Comparison of ENCODE assay signal across 1 cellular context in the genomic region with DNA sequence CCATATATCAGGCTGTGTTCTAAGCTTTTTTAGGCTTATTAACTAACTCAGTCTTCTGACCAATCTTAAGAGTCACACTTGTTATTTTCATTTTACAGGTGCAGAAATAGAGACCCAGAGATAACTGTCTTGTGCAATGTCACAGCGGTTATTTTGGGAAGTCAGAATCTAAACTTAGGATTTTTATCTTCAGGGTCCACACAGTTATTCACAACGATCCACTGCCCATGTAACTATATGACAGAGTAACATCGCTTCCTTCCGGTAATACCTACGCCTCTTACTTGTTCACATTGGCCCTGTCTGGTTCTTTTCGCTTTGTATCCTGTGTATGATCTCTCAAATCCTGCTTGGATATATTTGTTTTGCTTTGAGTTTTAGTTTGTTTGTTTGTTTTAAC.
TF ChIP-seq lines count a peak whose summit lies in the region.

No MANE protein-coding gene starts in this region.

TF ChIP-seq in IMR-90, 13 proteins besides CTCF, POLR2A, EP300 and RAD21 (continued from another document):
- TF ChIP-seq, protein P1, sequence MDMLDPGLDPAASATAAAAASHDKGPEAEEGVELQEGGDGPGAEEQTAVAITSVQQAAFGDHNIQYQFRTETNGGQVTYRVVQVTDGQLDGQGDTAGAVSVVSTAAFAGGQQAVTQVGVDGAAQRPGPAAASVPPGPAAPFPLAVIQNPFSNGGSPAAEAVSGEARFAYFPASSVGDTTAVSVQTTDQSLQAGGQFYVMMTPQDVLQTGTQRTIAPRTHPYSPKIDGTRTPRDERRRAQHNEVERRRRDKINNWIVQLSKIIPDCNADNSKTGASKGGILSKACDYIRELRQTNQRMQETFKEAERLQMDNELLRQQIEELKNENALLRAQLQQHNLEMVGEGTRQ (IDR thresholded peaks at IDR 0.05; ENCODE audit: low read depth, low read length): no peak
- no peak for TF ChIP-seq MXI1 (IDR thresholded peaks at IDR 0.05; ENCODE audit: borderline replicate concordance, low read depth, low read length)
- TF ChIP-seq CEBPB (IDR thresholded peaks at IDR 0.05; ENCODE audit: low read depth, low read length): no peak
- no peak for TF ChIP-seq RCOR1 (IDR thresholded peaks at IDR 0.05; ENCODE audit: insufficient replicate concordance, low read length)
- TF ChIP-seq NFE2L2 (IDR thresholded peaks at IDR 0.05; ENCODE audit: low read depth, low read length): no peak
- no peak for TF ChIP-seq BHLHE40 (IDR thresholded peaks at IDR 0.05; ENCODE audit: low read depth, low read length)
